In the genomic region with DNA sequence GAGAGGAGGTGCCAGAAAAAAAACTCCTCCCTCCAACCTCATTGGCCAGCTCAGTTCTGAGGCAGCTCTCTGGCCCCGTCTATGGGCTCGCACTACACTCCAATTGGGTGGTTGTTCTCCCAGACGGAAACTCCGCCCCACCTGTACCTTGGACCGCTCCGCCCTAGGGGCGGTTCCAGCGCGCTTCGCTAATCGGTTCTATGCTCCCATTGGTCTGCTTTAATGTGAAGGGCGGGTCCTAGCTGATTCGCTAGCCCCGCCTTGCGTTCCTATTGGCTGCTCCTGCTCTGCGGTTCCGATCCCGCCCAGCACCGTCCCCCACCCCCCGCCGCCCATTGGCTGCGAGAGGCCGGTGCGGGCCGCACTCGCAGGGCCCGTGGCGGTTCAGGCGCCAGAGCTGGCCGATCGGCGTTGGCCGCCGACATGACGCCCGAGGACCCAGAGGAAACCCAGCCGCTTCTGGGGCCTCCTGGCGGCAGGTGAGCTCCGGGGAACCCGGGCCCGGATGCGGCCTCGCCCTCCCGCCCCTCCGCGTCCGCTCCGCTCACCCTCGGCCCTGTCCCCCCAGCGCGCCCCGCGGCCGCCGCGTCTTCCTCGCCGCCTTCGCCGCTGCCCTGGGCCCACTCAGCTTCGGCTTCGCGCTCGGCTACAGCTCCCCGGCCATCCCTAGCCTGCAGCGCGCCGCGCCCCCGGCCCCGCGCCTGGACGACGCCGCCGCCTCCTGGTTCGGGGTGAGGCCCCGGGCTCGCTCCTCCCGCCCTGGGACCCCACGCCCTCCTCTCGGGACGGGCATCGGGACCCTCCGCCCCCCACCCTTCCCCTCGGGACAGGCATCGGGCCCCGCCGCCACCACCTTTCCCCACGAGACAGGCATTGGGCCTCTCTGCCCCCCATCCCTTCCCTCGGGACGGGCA, we compare ENCODE assay signal across 1 cellular context.
A peak's percentile ranks its signal among the peaks of the same experiment; 100 is the strongest.
TF ChIP-seq lines count a peak whose summit lies in the region.

A gene with protein sequence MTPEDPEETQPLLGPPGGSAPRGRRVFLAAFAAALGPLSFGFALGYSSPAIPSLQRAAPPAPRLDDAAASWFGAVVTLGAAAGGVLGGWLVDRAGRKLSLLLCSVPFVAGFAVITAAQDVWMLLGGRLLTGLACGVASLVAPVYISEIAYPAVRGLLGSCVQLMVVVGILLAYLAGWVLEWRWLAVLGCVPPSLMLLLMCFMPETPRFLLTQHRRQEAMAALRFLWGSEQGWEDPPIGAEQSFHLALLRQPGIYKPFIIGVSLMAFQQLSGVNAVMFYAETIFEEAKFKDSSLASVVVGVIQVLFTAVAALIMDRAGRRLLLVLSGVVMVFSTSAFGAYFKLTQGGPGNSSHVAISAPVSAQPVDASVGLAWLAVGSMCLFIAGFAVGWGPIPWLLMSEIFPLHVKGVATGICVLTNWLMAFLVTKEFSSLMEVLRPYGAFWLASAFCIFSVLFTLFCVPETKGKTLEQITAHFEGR (plus strand): TSS at position 362 of the 914 bp plus-strand sequence. CDS start 62 bp downstream, at position 424.

TF ChIP-seq in K562, 482 proteins besides CTCF, POLR2A, EP300 and RAD21 (continued from another document and continues in another):
- TF ChIP-seq, protein P1, sequence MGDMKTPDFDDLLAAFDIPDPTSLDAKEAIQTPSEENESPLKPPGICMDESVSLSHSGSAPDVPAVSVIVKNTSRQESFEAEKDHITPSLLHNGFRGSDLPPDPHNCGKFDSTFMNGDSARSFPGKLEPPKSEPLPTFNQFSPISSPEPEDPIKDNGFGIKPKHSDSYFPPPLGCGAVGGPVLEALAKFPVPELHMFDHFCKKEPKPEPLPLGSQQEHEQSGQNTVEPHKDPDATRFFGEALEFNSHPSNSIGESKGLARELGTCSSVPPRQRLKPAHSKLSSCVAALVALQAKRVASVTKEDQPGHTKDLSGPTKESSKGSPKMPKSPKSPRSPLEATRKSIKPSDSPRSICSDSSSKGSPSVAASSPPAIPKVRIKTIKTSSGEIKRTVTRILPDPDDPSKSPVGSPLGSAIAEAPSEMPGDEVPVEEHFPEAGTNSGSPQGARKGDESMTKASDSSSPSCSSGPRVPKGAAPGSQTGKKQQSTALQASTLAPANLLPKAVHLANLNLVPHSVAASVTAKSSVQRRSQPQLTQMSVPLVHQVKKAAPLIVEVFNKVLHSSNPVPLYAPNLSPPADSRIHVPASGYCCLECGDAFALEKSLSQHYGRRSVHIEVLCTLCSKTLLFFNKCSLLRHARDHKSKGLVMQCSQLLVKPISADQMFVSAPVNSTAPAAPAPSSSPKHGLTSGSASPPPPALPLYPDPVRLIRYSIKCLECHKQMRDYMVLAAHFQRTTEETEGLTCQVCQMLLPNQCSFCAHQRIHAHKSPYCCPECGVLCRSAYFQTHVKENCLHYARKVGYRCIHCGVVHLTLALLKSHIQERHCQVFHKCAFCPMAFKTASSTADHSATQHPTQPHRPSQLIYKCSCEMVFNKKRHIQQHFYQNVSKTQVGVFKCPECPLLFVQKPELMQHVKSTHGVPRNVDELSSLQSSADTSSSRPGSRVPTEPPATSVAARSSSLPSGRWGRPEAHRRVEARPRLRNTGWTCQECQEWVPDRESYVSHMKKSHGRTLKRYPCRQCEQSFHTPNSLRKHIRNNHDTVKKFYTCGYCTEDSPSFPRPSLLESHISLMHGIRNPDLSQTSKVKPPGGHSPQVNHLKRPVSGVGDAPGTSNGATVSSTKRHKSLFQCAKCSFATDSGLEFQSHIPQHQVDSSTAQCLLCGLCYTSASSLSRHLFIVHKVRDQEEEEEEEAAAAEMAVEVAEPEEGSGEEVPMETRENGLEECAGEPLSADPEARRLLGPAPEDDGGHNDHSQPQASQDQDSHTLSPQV (IDR thresholded peaks at IDR 0.05): 0 out of 2 replicates have a peak, but pooled peaks have one; percentile 27
- TF ChIP-seq MEF2D (tag; conservative IDR thresholded peaks at IDR 0.05; ENCODE audit: low read depth) (no peak), MCM3 (IDR thresholded peaks at IDR 0.05) (no peak), CBFB (CRISPR knock-in tag; IDR thresholded peaks at IDR 0.05) (no peak), L3MBTL2 (IDR thresholded peaks at IDR 0.05) (peak; percentile 46), NONO (IDR thresholded peaks at IDR 0.05; ENCODE audit: low read depth in 2 of 2, low read length in 1 of 2) (no peak), TCF7L2 (IDR thresholded peaks at IDR 0.05; ENCODE audit: low read depth, low read length) (no peak), FOXA3 (CRISPR knock-in tag; conservative IDR thresholded peaks at IDR 0.05 in 1 of 2, IDR thresholded peaks at IDR 0.05 in 1 of 2) (peak in 1 of 2 experiments; percentile 53; a peak in 1 of 4 replicates), ZNF239 (CRISPR knock-in tag; IDR thresholded peaks at IDR 0.05) (no peak), SOX6 (IDR thresholded peaks at IDR 0.05) (no peak), ZC3H11A (IDR thresholded peaks at IDR 0.05; ENCODE audit: low read depth, low read length) (no peak), KLF1 (tag; IDR thresholded peaks at IDR 0.05) (0 out of 2 replicates have a peak, but pooled peaks have one; percentile 21), U2AF1 (optimal IDR thresholded peaks at IDR 0.05; ENCODE audit: low read depth, low read length) (no peak), ZNF212 (CRISPR knock-in tag; IDR thresholded peaks at IDR 0.05) (no peak), CC2D1A (IDR thresholded peaks at IDR 0.05) (peak; percentile 82; the same call in 1 of the 2 replicates), EGR1 (conservative IDR thresholded peaks at IDR 0.05) (no peak), NFRKB (IDR thresholded peaks at IDR 0.05; ENCODE audit: low read depth) (no peak), GABPB2 (CRISPR knock-in tag; conservative IDR thresholded peaks at IDR 0.05) (no peak), RBM22 (IDR thresholded peaks at IDR 0.05; ENCODE audit: low read depth, low read length, poor library complexity, severe bottlenecking) (no peak), HNRNPK (IDR thresholded peaks at IDR 0.05; ENCODE audit: low read depth, low read length, poor library complexity, severe bottlenecking) (no peak), ZNF668 (CRISPR knock-in tag; IDR thresholded peaks at IDR 0.05) (no peak), SMC3 (conservative IDR thresholded peaks at IDR 0.05; ENCODE audit: insufficient read depth, low read depth, low read length) (no peak)
- TF ChIP-seq, protein P2, sequence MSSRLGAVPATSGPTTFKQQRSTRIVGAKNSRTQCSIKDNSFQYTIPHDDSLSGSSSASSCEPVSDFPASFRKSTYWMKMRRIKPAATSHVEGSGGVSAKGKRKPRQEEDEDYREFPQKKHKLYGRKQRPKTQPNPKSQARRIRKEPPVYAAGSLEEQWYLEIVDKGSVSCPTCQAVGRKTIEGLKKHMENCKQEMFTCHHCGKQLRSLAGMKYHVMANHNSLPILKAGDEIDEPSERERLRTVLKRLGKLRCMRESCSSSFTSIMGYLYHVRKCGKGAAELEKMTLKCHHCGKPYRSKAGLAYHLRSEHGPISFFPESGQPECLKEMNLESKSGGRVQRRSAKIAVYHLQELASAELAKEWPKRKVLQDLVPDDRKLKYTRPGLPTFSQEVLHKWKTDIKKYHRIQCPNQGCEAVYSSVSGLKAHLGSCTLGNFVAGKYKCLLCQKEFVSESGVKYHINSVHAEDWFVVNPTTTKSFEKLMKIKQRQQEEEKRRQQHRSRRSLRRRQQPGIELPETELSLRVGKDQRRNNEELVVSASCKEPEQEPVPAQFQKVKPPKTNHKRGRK (tag; IDR thresholded peaks at IDR 0.05): no peak
- TF ChIP-seq, protein P3, sequence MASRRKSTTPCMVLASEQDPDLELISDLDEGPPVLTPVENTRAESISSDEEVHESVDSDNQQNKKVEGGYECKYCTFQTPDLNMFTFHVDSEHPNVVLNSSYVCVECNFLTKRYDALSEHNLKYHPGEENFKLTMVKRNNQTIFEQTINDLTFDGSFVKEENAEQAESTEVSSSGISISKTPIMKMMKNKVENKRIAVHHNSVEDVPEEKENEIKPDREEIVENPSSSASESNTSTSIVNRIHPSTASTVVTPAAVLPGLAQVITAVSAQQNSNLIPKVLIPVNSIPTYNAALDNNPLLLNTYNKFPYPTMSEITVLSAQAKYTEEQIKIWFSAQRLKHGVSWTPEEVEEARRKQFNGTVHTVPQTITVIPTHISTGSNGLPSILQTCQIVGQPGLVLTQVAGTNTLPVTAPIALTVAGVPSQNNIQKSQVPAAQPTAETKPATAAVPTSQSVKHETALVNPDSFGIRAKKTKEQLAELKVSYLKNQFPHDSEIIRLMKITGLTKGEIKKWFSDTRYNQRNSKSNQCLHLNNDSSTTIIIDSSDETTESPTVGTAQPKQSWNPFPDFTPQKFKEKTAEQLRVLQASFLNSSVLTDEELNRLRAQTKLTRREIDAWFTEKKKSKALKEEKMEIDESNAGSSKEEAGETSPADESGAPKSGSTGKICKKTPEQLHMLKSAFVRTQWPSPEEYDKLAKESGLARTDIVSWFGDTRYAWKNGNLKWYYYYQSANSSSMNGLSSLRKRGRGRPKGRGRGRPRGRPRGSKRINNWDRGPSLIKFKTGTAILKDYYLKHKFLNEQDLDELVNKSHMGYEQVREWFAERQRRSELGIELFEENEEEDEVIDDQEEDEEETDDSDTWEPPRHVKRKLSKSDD (conservative IDR thresholded peaks at IDR 0.05; ENCODE audit: low read length): no peak
- TF ChIP-seq, protein P4, sequence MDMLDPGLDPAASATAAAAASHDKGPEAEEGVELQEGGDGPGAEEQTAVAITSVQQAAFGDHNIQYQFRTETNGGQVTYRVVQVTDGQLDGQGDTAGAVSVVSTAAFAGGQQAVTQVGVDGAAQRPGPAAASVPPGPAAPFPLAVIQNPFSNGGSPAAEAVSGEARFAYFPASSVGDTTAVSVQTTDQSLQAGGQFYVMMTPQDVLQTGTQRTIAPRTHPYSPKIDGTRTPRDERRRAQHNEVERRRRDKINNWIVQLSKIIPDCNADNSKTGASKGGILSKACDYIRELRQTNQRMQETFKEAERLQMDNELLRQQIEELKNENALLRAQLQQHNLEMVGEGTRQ (CRISPR knock-in tag; IDR thresholded peaks at IDR 0.05): no peak
- TF ChIP-seq, protein P5, sequence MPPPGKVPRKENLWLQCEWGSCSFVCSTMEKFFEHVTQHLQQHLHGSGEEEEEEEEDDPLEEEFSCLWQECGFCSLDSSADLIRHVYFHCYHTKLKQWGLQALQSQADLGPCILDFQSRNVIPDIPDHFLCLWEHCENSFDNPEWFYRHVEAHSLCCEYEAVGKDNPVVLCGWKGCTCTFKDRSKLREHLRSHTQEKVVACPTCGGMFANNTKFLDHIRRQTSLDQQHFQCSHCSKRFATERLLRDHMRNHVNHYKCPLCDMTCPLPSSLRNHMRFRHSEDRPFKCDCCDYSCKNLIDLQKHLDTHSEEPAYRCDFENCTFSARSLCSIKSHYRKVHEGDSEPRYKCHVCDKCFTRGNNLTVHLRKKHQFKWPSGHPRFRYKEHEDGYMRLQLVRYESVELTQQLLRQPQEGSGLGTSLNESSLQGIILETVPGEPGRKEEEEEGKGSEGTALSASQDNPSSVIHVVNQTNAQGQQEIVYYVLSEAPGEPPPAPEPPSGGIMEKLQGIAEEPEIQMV (tag; conservative IDR thresholded peaks at IDR 0.05; ENCODE audit: low read depth): peak; percentile 92
- TF ChIP-seq, protein P6, sequence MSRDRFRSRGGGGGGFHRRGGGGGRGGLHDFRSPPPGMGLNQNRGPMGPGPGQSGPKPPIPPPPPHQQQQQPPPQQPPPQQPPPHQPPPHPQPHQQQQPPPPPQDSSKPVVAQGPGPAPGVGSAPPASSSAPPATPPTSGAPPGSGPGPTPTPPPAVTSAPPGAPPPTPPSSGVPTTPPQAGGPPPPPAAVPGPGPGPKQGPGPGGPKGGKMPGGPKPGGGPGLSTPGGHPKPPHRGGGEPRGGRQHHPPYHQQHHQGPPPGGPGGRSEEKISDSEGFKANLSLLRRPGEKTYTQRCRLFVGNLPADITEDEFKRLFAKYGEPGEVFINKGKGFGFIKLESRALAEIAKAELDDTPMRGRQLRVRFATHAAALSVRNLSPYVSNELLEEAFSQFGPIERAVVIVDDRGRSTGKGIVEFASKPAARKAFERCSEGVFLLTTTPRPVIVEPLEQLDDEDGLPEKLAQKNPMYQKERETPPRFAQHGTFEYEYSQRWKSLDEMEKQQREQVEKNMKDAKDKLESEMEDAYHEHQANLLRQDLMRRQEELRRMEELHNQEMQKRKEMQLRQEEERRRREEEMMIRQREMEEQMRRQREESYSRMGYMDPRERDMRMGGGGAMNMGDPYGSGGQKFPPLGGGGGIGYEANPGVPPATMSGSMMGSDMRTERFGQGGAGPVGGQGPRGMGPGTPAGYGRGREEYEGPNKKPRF (IDR thresholded peaks at IDR 0.05; ENCODE audit: low read depth, low read length): no peak
- TF ChIP-seq, protein P7, sequence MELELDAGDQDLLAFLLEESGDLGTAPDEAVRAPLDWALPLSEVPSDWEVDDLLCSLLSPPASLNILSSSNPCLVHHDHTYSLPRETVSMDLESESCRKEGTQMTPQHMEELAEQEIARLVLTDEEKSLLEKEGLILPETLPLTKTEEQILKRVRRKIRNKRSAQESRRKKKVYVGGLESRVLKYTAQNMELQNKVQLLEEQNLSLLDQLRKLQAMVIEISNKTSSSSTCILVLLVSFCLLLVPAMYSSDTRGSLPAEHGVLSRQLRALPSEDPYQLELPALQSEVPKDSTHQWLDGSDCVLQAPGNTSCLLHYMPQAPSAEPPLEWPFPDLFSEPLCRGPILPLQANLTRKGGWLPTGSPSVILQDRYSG (tag; conservative IDR thresholded peaks at IDR 0.05; ENCODE audit: low read depth): no peak
- TF ChIP-seq, protein P8, sequence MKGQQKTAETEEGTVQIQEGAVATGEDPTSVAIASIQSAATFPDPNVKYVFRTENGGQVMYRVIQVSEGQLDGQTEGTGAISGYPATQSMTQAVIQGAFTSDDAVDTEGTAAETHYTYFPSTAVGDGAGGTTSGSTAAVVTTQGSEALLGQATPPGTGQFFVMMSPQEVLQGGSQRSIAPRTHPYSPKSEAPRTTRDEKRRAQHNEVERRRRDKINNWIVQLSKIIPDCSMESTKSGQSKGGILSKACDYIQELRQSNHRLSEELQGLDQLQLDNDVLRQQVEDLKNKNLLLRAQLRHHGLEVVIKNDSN (CRISPR knock-in tag; IDR thresholded peaks at IDR 0.05): no peak
- TF ChIP-seq, protein P9, sequence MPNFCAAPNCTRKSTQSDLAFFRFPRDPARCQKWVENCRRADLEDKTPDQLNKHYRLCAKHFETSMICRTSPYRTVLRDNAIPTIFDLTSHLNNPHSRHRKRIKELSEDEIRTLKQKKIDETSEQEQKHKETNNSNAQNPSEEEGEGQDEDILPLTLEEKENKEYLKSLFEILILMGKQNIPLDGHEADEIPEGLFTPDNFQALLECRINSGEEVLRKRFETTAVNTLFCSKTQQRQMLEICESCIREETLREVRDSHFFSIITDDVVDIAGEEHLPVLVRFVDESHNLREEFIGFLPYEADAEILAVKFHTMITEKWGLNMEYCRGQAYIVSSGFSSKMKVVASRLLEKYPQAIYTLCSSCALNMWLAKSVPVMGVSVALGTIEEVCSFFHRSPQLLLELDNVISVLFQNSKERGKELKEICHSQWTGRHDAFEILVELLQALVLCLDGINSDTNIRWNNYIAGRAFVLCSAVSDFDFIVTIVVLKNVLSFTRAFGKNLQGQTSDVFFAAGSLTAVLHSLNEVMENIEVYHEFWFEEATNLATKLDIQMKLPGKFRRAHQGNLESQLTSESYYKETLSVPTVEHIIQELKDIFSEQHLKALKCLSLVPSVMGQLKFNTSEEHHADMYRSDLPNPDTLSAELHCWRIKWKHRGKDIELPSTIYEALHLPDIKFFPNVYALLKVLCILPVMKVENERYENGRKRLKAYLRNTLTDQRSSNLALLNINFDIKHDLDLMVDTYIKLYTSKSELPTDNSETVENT (CRISPR knock-in tag; IDR thresholded peaks at IDR 0.05): peak; percentile 62; the same call in 1 of the 2 replicates
- TF ChIP-seq, protein P10, sequence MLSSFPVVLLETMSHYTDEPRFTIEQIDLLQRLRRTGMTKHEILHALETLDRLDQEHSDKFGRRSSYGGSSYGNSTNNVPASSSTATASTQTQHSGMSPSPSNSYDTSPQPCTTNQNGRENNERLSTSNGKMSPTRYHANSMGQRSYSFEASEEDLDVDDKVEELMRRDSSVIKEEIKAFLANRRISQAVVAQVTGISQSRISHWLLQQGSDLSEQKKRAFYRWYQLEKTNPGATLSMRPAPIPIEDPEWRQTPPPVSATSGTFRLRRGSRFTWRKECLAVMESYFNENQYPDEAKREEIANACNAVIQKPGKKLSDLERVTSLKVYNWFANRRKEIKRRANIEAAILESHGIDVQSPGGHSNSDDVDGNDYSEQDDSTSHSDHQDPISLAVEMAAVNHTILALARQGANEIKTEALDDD (IDR thresholded peaks at IDR 0.05): no peak
